8 cellular contexts compared by ENCODE assay signal in genomic region chr12:57240069-57240921, GRCh38. TPM values are rescaled to one million over a fixed set of nuclear protein-coding genes. Genes with fewer than 3 reads are reported as not detected.
DNase-seq lines count a peak whose midpoint lies in the region; ATAC-seq and FAIRE-seq lines count a peak whose summit lies in the region.

No MANE protein-coding gene starts in this region.

- DNase-seq in DMS153 (lab: John Stamatoyannopoulos, UW) (peak; percentile 76), HuH-7 (ENCODE audit: low spot score) (peak; percentile 70), RCC 7860 (ENCODE audit: low spot score) (peak; percentile 13), Right ventricle myocardium superior (peak; percentile 69), posterior cingulate gyrus (peak; percentile 35 to 96 (median 78)), KG1 (lab: John Stamatoyannopoulos, UW) (no peak)
- DNase-seq in activated naive CD4-positive, alpha-beta T cell treated with Interleukin-2 at 50 U/mL for 16 hours = peak; percentile 78

- no peak for ATAC-seq in Right ventricle myocardium superior (ENCODE audit: poor library complexity)
- ATAC-seq in HG02981 (IDR thresholded peaks at IDR 0.05; ENCODE audit: unreplicated experiment) = no peak

- no peak for FAIRE-seq in RCC 7860 (lab: Jason Lieb, UNC)

- intact Hi-C loops in Right ventricle myocardium superior (cut with DNase I) (no loop called here), posterior cingulate gyrus (cut with DNase I) (no loop called here)

RNA-seq across cellular contexts. Expression of gene STAC3, which starts 10.7 kb away (rescaled TPM):
- 1.2 TPM for total RNA-seq in Right ventricle myocardium superior

RNA-seq across cellular contexts. Expression of gene SHMT2, which starts 10.8 kb away (rescaled TPM):
- total RNA-seq in Right ventricle myocardium superior = 26.8 TPM

RNA-seq across cellular contexts. Expression of gene NXPH4, which starts 23.7 kb away (rescaled TPM):
- total RNA-seq in Right ventricle myocardium superior = 0.70 TPM
